Comparison of ENCODE assay signal across 26 cellular contexts in genomic region chr20:55693646-55694045, GRCh38.
"Had no signal": no experiment of that assay in that cellular context is flagged by ENCODE, and none has a peak within 500 bp of the region (broad histone marks: within the 10 kb centered on the region; RNA-seq: fewer than 3 reads in every experiment).

No MANE protein-coding gene starts in this region.

- DNase-seq: hypothalamus; immature natural killer cell; left ventricle myocardium inferior; midbrain; mucosa of descending colon; naive thymus-derived CD4-positive, alpha-beta T cell; nucleus accumbens; pancreas; posterior cingulate gyrus; retina; right cardiac atrium; stimulated activated CD4-positive, alpha-beta T cell treated with anti-CD3 and anti-CD28 coated beads, Interleukin-12 subunit alpha, Interleukin-12 subunit beta, amount 100 ng/mL, for 4 hours; stimulated activated CD4-positive, alpha-beta T cell treated with anti-CD3 and anti-CD28 coated beads, Interleukin-15, amount 100 ng/mL, for 24 hours; stimulated activated CD4-positive, alpha-beta T cell treated with anti-CD3 and anti-CD28 coated beads, Interleukin-2, amount 100 ng/mL, for 24 hours; stimulated activated CD4-positive, alpha-beta T cell treated with anti-CD3 and anti-CD28 coated beads, Interleukin-4, amount 100 ng/mL, for 1 hour; stimulated activated naive B cell treated with anti-CD40 and anti-IgM and Interleukin-4, amounts not matched to agents 10 μg/mL and 1 μg/mL and 100 μg/mL, for 72 hours; stimulated activated naive CD8-positive, alpha-beta T cell treated with anti-CD3 and anti-CD28 coated beads, Interleukin-15, Interleukin-2, amounts not matched to agents 100 U/mL and 50 U/mL, for 24 hours; stomach; testis; thyroid gland; upper lobe of right lung had no signal

- ATAC-seq: mucosa of descending colon; naive thymus-derived CD4-positive, alpha-beta T cell; natural killer cell treated with Interleukin-12 subunit alpha and Interleukin-12 subunit beta and Interleukin-15 and Interleukin-18, amount 100 ng/mL, for 72 hours; pancreas; right cardiac atrium; sciatic nerve; stimulated activated naive B cell treated with anti-CD40 and anti-IgM and Interleukin-4, amounts not matched to agents 10 μg/mL and 1 μg/mL and 100 μg/mL, for 72 hours; stimulated activated naive CD8-positive, alpha-beta T cell treated with anti-CD3 and anti-CD28 coated beads, Interleukin-15, Interleukin-2, amounts not matched to agents 100 U/mL and 50 U/mL, for 24 hours; upper lobe of right lung had no signal

- H3K27me3 ChIP-seq: stomach, testis, thyroid gland, upper lobe of right lung had no signal

- H3K27ac ChIP-seq: left ventricle myocardium inferior, pancreas, prostate gland, skin epidermis, stomach, testis, thyroid gland, upper lobe of right lung had no signal

- H3K4me3 ChIP-seq: left ventricle myocardium inferior, lung, mucosa of descending colon, pancreas, prostate gland, skin epidermis, stomach, thyroid gland, upper lobe of right lung had no signal

- H3K4me1 ChIP-seq: left ventricle myocardium inferior, pancreas, prostate gland, stomach, testis, thyroid gland, upper lobe of right lung had no signal

- H3K36me3 ChIP-seq: left ventricle myocardium inferior, pancreas, prostate gland, stomach, thyroid gland, upper lobe of right lung had no signal
